In genomic region chr2:64035067-64035942, GRCh38 we compare ENCODE assay signal across 2 cellular contexts.
TF ChIP-seq lines count a peak whose summit lies in the region.

No MANE protein-coding gene starts in this region.

TF ChIP-seq in HepG2, 621 proteins besides CTCF, POLR2A, EP300 and RAD21:
- TF ChIP-seq POLR2AphosphoS5 (IDR thresholded peaks at IDR 0.05; ENCODE audit: low read depth, low read length) (no peak), DNMT1 (CRISPR knock-in tag; IDR thresholded peaks at IDR 0.05) (no peak), ZNF235 (CRISPR knock-in tag; IDR thresholded peaks at IDR 0.05; ENCODE audit: borderline replicate concordance) (no peak), DBP (CRISPR knock-in tag; IDR thresholded peaks at IDR 0.05; ENCODE audit: not compliant biosample characterization) (no peak)

TF ChIP-seq in K562, 482 proteins besides CTCF, POLR2A, EP300 and RAD21:
- TF ChIP-seq SMAD2 (IDR thresholded peaks at IDR 0.05; ENCODE audit: low read depth, low read length) (no peak), ZFP30 (CRISPR knock-in tag; IDR thresholded peaks at IDR 0.05; ENCODE audit: borderline replicate concordance) (no peak), DLX4 (CRISPR knock-in tag; IDR thresholded peaks at IDR 0.05) (no peak), ZBTB33 (CRISPR knock-in tag; IDR thresholded peaks at IDR 0.05) (no peak), TEAD1 (CRISPR knock-in tag; IDR thresholded peaks at IDR 0.05) (no peak), CEBPB (tag; IDR thresholded peaks at IDR 0.05) (no peak), RAD51 (IDR thresholded peaks at IDR 0.05; ENCODE audit: borderline replicate concordance, low read depth) (peak; percentile 27; the same call in 1 of the 2 replicates), FOXK1 (CRISPR knock-in tag; IDR thresholded peaks at IDR 0.05; ENCODE audit: borderline replicate concordance) (no peak), TRIM24 (IDR thresholded peaks at IDR 0.05) (0 out of 4 replicates have a peak, but pooled peaks of 1 of the 2 experiments have one; percentile 11), PCBP2 (IDR thresholded peaks at IDR 0.05; ENCODE audit: low read depth, low read length, poor library complexity, severe bottlenecking) (no peak), ZNF395 (CRISPR knock-in tag; IDR thresholded peaks at IDR 0.05) (no peak), NONO (IDR thresholded peaks at IDR 0.05; ENCODE audit: low read depth in 2 of 2, low read length in 1 of 2) (no peak), ZNF239 (CRISPR knock-in tag; IDR thresholded peaks at IDR 0.05) (no peak), SMAD3 (CRISPR knock-in tag; conservative IDR thresholded peaks at IDR 0.05) (no peak), DDX20 (tag; IDR thresholded peaks at IDR 0.05; ENCODE audit: low read depth) (no peak), TOE1 (IDR thresholded peaks at IDR 0.05; ENCODE audit: borderline replicate concordance) (0 out of 2 replicates have a peak, but pooled peaks have one; percentile 19), TOE1 (CRISPR knock-in tag; IDR thresholded peaks at IDR 0.05; ENCODE audit: borderline replicate concordance, low read depth) (no peak), ATF1 (CRISPR knock-in tag; IDR thresholded peaks at IDR 0.05) (no peak), ATF1 (tag; IDR thresholded peaks at IDR 0.05) (no peak), GABPB1 (CRISPR knock-in tag; IDR thresholded peaks at IDR 0.05) (no peak), ZBED1 (IDR thresholded peaks at IDR 0.05) (no peak), TFE3 (CRISPR knock-in tag; IDR thresholded peaks at IDR 0.05) (peak; percentile 47), ZNF445 (CRISPR knock-in tag; IDR thresholded peaks at IDR 0.05; ENCODE audit: low read depth) (no peak), PTRF (tag; IDR thresholded peaks at IDR 0.05) (no peak), SMAD1 (IDR thresholded peaks at IDR 0.05; ENCODE audit: low read depth, low read length, partially characterized antibody) (no peak), LEF1 (IDR thresholded peaks at IDR 0.05) (no peak), ATF2 (CRISPR knock-in tag; IDR thresholded peaks at IDR 0.05) (no peak), MYBL2 (IDR thresholded peaks at IDR 0.05; ENCODE audit: low read depth) (peak; percentile 36; the same call in 1 of the 2 replicates), MYBL2 (CRISPR knock-in tag; IDR thresholded peaks at IDR 0.05; ENCODE audit: borderline replicate concordance) (no peak), ZC3H11A (IDR thresholded peaks at IDR 0.05; ENCODE audit: low read depth, low read length) (no peak), ZKSCAN3 (CRISPR knock-in tag; IDR thresholded peaks at IDR 0.05) (no peak), ZNF274 (IDR thresholded peaks at IDR 0.05; ENCODE audit: borderline replicate concordance, low read depth, low read length) (no peak), ZBTB26 (CRISPR knock-in tag; IDR thresholded peaks at IDR 0.05) (peak; percentile 43; the same call in 1 of the 2 replicates)
